Comparison of ENCODE assay signal across 21 cellular contexts in the genomic region with DNA sequence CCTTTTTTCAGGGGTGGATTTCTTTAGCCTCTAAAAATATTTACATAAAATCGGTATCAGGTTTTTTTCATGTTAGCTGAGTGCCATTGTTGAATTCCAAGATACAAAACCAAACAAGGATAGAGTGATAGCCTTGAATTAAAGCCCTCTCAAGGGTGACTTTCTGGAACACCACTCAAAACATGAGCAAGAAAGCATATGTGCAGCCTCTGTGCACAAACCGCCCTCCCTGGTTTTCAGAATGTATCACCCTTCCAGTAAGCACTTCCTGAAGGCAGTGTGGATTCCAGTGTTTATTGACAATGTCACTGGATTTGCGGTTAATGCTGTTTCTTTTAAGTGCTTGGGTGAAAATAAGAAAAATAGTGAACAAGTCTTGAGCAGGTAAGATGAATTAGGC.
A peak's percentile ranks its signal among the peaks of the same experiment; 100 is the strongest.
DNase-seq lines count a peak whose midpoint lies in the region; ATAC-seq and TF ChIP-seq lines count a peak whose summit lies in the region.
"Had no signal": no experiment of that assay in that cellular context is flagged by ENCODE, and none has a peak within 500 bp of the region (broad histone marks: within the 10 kb centered on the region; RNA-seq: fewer than 3 reads in every experiment).

No MANE protein-coding gene starts in this region.

- DNase-seq in H4 (ENCODE audit: low spot score) (peak; percentile 77), RPMI7951 (ENCODE audit: low read depth) (peak; percentile 35), left kidney (ENCODE audit: low read depth, low spot score) (peak; percentile 9), lung (ENCODE audit: low spot score) (no peak), NCI-H2029 (lab: John Stamatoyannopoulos, UW) (no peak), SHP77 treated with DMSO at 0.1 percent for 48 hours (lab: John Stamatoyannopoulos, UW) (no peak)
- DNase-seq: 8988T; ACHN; C1 segment of cervical spinal cord; CD4-positive, alpha-beta memory T cell; COR-L47; DMS153; DND-41; EL; GDM1; HFFc6 had no signal

- H3K4me1 ChIP-seq in lung (ENCODE audit: control insufficient read depth in 2 of 2, insufficient read depth in 2 of 2, low read length in 2 of 2), result no peaks in the 10 kb centered on the region
- H3K4me1 ChIP-seq: A549, HAP-1 had no signal

- H3K9me3 ChIP-seq in lung (ENCODE audit: control insufficient read depth in 2 of 2, insufficient read depth in 1 of 2, low read length in 1 of 2), result no peaks in the 10 kb centered on the region
- H3K9me3 ChIP-seq: A549, HAP-1 had no signal

- WGBS in lung, 2 donors, result 58 to 61% methylated on average over 3 of the region's 3 CpGs

- H3K4me3 ChIP-seq in lung, result no peak overlapping the region
- H3K4me3 ChIP-seq: A549, GM12878, GM23338, HAP-1 had no signal

- H3K27me3 ChIP-seq in lung (ENCODE audit: control insufficient read depth, insufficient read depth), result no peaks in the 10 kb centered on the region

- no peaks in the 10 kb centered on the region for H3K36me3 ChIP-seq in lung (ENCODE audit: control insufficient read depth in 2 of 2, insufficient read depth in 2 of 2, low read length in 2 of 2)
- H3K36me3 ChIP-seq: HAP-1 had no signal

- TF ChIP-seq CTCF in lung (IDR thresholded peaks at IDR 0.05; ENCODE audit: control extremely low read depth, extremely low read depth), result no peak

- H3K27ac ChIP-seq in lung (ENCODE audit: low read depth in 1 of 2, low read length in 1 of 2), result no peak overlapping the region
- H3K27ac ChIP-seq: A549 had no signal

- ATAC-seq in lung (ENCODE audit: insufficient read depth, low FRiP score) (peak; percentile 58), HG03342 (IDR thresholded peaks at IDR 0.05; ENCODE audit: unreplicated experiment) (no peak)
- ATAC-seq: A549, GM12878, GM23338 had no signal

Comparison
In these comparisons a context has a peak if more than half of its experiments do, and no peak if none do; other contexts are left out.
1. DNase-seq: peak in H4 (single experiment), RPMI7951 (single experiment) and left kidney (single experiment); none in lung (single experiment), NCI-H2029 (single experiment) and SHP77 treated with DMSO at 0.1 percent for 48 hours (single experiment).